16 cellular contexts compared by ENCODE assay signal in genomic region chr3:177370396-177370795, GRCh38.
A peak's percentile ranks its signal among the peaks of the same experiment; 100 is the strongest.
DNase-seq lines count a peak whose midpoint lies in the region; ATAC-seq and TF ChIP-seq lines count a peak whose summit lies in the region.
"Had no signal": no experiment of that assay in that cellular context is flagged by ENCODE, and none has a peak within 500 bp of the region (broad histone marks: within the 10 kb centered on the region; RNA-seq: fewer than 3 reads in every experiment).

No MANE protein-coding gene starts in this region.

- H4K8ac ChIP-seq in neuronal stem cell (ENCODE audit: low read depth, low read length) = no peak overlapping the region

- H3K79me1 ChIP-seq in neuronal stem cell (ENCODE audit: low read depth, low read length) = no peaks in the 10 kb centered on the region

- no peak overlapping the region for H3K23ac ChIP-seq in neuronal stem cell (ENCODE audit: low read depth, low read length, poor library complexity)

- no CpG with 5 or more reads among the region's 2 CpGs for WGBS in neuronal stem cell (ENCODE audit: extremely low coverage in 2 of 2, insufficient read length in 2 of 2, insufficient replicate concordance in 1 of 2), 2 donors

- H3K9me3 Mint-ChIP-seq in mesothelial cell of epicardium (no peaks in the 10 kb centered on the region), type B pancreatic cell (peaks cover 2% of the 10 kb centered on the region)
- H3K9me3 Mint-ChIP-seq: CD14-positive monocyte; CD8-positive, alpha-beta T cell; GM23338 had no signal

- H3K9ac ChIP-seq in neuronal stem cell (ENCODE audit: low read depth, low read length, poor library complexity) = no peak overlapping the region

- no peaks in the 10 kb centered on the region for H3K9me3 ChIP-seq in neuronal stem cell (replicated peaks in 1 of 2; ENCODE audit: control insufficient read depth in 2 of 2, insufficient read depth in 1 of 2, low read depth in 1 of 2, low read length in 2 of 2)

- H3K36me3 ChIP-seq in neuronal stem cell (replicated peaks in 1 of 2; ENCODE audit: control insufficient read depth in 2 of 2, insufficient read depth in 2 of 2, low read length in 2 of 2) = no peaks in the 10 kb centered on the region

- no peak for ATAC-seq in HG03139 (IDR thresholded peaks at IDR 0.05; ENCODE audit: unreplicated experiment)
- no peak for ATAC-seq in HG02938 (IDR thresholded peaks at IDR 0.05; ENCODE audit: unreplicated experiment)
- ATAC-seq: CD8-positive, alpha-beta T cell; GM23338; HepG2 had no signal

- H3K4me2 ChIP-seq in neuronal stem cell (ENCODE audit: insufficient read depth, low read length, poor library complexity, severe bottlenecking) = no peak overlapping the region
- H3K4me2 ChIP-seq: GM23338 had no signal

- H3K4ac ChIP-seq in neuronal stem cell (ENCODE audit: low read length) = no peak overlapping the region

- no peak overlapping the region for H2BK5ac ChIP-seq in neuronal stem cell (ENCODE audit: low read length)

- no peak overlapping the region for H3K27ac ChIP-seq in neuronal stem cell (replicated peaks; ENCODE audit: low read length)
- H3K27ac ChIP-seq: 22Rv1 had no signal

- H2BK15ac ChIP-seq in neuronal stem cell (ENCODE audit: low read length) = no peak overlapping the region

- H3K27ac Mint-ChIP-seq in mesothelial cell of epicardium (peak overlapping the region; percentile 45), type B pancreatic cell (no peak overlapping the region)
- H3K27ac Mint-ChIP-seq: CD14-positive monocyte; CD8-positive, alpha-beta T cell; GM23338; H9 had no signal

- H3K4me1 Mint-ChIP-seq in mesothelial cell of epicardium (peaks cover 33% of the 10 kb centered on the region), type B pancreatic cell (ENCODE audit: unreplicated experiment) (peaks cover 22% of the 10 kb centered on the region)
- H3K4me1 Mint-ChIP-seq: GM23338 had no signal

- H3K4me3 ChIP-seq in neuronal stem cell (ENCODE audit: low read length in 2 of 2) = no peak overlapping the region
- H3K4me3 ChIP-seq: GM23338 had no signal

- peak; percentile 19 for DNase-seq in DMS 273 (lab: John Stamatoyannopoulos, UW; ENCODE audit: unreplicated experiment)
- no peak for DNase-seq in DMS 273 treated with DMSO at 0.1 percent for 48 hours (lab: John Stamatoyannopoulos, UW)
- no peak for DNase-seq in mesothelial cell of epicardium (ENCODE audit: low spot score in 2 of 2, unreplicated experiment in 2 of 2)
- DNase-seq in neuronal stem cell (ENCODE audit: low spot score) = no peak
- DNase-seq in type B pancreatic cell (ENCODE audit: extremely low spot score, unreplicated experiment) = no peak
- DNase-seq in germinal center (ENCODE audit: low spot score) = no peak
- DNase-seq: CD8-positive, alpha-beta T cell; COR-L47; DMS53; H9 had no signal

- peaks cover 2 to 5% of the 10 kb centered on the region in 2 donors for H3K4me1 ChIP-seq in neuronal stem cell (ENCODE audit: control insufficient read depth in 2 of 2, insufficient read depth in 1 of 2, low read depth in 1 of 2, low read length in 2 of 2)

- no peak overlapping the region for H3K18ac ChIP-seq in neuronal stem cell (ENCODE audit: low read length)

- H3K36me3 Mint-ChIP-seq in mesothelial cell of epicardium (no peaks in the 10 kb centered on the region), type B pancreatic cell (no peaks in the 10 kb centered on the region)
- H3K36me3 Mint-ChIP-seq: CD14-positive monocyte; CD8-positive, alpha-beta T cell had no signal

- no peak overlapping the region for H2BK120ac ChIP-seq in neuronal stem cell (ENCODE audit: low read depth, low read length)

- H3K27me3 ChIP-seq in neuronal stem cell (ENCODE audit: control insufficient read depth in 3 of 3, insufficient read depth in 3 of 3, low read depth in 1 of 3, low read length in 3 of 3) = no peaks in the 10 kb centered on the region

- no peak overlapping the region for H3K4me3 Mint-ChIP-seq in mesothelial cell of epicardium
- H3K4me3 Mint-ChIP-seq in type B pancreatic cell = no peak overlapping the region
- H3K4me3 Mint-ChIP-seq: CD14-positive monocyte; CD8-positive, alpha-beta T cell; GM23338; H9 had no signal

- H2AK5ac ChIP-seq in neuronal stem cell (ENCODE audit: low read depth, low read length) = no peak overlapping the region

- H2AFZ ChIP-seq in neuronal stem cell (ENCODE audit: low read length) = peak overlapping the region; percentile 60
- H2AFZ ChIP-seq: GM23338 had no signal

- TF ChIP-seq CTCF in mesothelial cell of epicardium (IDR thresholded peaks at IDR 0.05; ENCODE audit: unreplicated experiment) (no peak), type B pancreatic cell (conservative IDR thresholded peaks at IDR 0.05) (no peak)

- H3K27me3 Mint-ChIP-seq in mesothelial cell of epicardium (ENCODE audit: low read depth) (no peaks in the 10 kb centered on the region), type B pancreatic cell (no peaks in the 10 kb centered on the region)

- H2BK12ac ChIP-seq in neuronal stem cell (ENCODE audit: low read length) = no peak overlapping the region

- no peak overlapping the region for H3K14ac ChIP-seq in neuronal stem cell (ENCODE audit: low read length)

- no peak overlapping the region for H4K91ac ChIP-seq in neuronal stem cell (ENCODE audit: low read depth, low read length, poor library complexity)
